Comparison of ENCODE assay signal across 15 cellular contexts in the genomic region with DNA sequence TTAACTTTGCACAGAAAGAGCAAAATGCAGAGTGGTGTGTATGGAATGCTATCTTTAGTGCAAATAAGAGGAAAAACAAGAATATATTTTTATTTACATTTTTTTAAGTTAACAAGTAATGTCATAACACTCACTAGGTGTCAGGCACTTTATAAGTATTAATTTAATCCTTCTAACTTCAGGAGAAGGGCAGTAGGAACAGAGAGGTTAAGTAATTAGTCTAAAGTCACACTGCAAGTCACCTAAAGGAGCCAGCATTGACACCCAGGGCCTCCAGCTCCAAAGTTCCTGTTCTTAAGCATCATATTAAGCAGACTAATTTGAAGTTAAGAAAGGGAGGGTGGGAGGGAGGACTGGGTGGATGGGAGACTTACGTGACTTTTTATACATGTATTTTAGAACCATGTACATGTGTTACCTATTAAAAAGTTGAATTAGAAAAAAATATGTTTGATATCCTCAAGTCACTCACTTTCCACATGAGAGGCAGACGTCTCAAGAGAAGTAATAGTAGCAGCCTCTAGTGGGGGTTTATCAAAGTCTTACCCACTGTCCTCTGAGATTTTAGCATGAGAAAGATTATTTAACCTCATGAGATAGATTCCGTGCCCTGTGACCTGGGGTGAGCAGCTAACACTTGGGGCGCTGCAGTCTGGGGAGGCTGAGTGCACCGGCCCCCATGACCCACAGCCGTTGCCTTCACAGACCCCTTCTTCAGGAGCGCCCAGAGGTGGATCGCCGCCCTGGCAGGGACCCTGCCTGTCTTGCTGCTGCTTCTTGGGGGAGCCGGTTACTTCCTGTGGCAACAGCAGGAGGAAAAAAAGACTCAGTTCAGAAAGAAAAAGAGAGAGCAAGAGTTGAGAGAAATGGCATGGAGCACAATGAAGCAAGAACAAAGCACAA.
"Had no signal": no experiment of that assay in that cellular context is flagged by ENCODE, and none has a peak within 500 bp of the region (broad histone marks: within the 10 kb centered on the region; RNA-seq: fewer than 3 reads in every experiment).

No MANE protein-coding gene starts in this region.

- H3K9me3 ChIP-seq: body of pancreas, spleen had no signal

- DNase-seq: activated B cell treated with CpG ODN at 0.5 μM for 24 hours; activated CD4-positive, alpha-beta T cell treated with anti-CD3 and anti-CD28 coated beads for 48 hours; activated CD8-positive, alpha-beta memory T cell treated with anti-CD3 and anti-CD28 coated beads, Interleukin-2, amount 50 U/mL, for 4 hours; activated effector memory CD4-positive, alpha-beta T cell treated with anti-CD3 and anti-CD28 coated beads, Interleukin-2, amount 50 U/mL, for 16 hours; activated naive CD8-positive, alpha-beta T cell treated with anti-CD3 and anti-CD28 coated beads, Interleukin-2, amount 10 ng/mL, durations not matched to agents 7 days and 5 days; activated T-cell treated with anti-CD3 and anti-CD28 coated beads, Interleukin-2, amount 50 U/mL, for 48 hours; body of pancreas; foreskin melanocyte; hypothalamus; left ventricle myocardium superior; natural killer cell; spleen; stimulated activated CD4-positive, alpha-beta T cell treated with anti-CD3 and anti-CD28 coated beads, Interleukin-4, amount 100 ng/mL, for 4 hours had no signal

- H3K9me3 Mint-ChIP-seq: activated B cell treated with CpG ODN at 0.5 μM for 24 hours; activated naive CD8-positive, alpha-beta T cell treated with anti-CD3 and anti-CD28 coated beads, Interleukin-2, amount 10 ng/mL, durations not matched to agents 7 days and 5 days; natural killer cell; stimulated activated memory B cell treated with anti-CD40 and anti-IgM and Interleukin-4, amounts not matched to agents 10 μg/mL and 1 μg/mL and 100 μg/mL, for 72 hours; T-helper 2 cell treated with Interferon-gamma antibody and Interleukin-4, amounts not matched to agents 5 μg/mL and 100 μg/mL, for 36 hours had no signal

- H3K27me3 Mint-ChIP-seq: activated B cell treated with CpG ODN at 0.5 μM for 24 hours; activated naive CD8-positive, alpha-beta T cell treated with anti-CD3 and anti-CD28 coated beads, Interleukin-2, amount 10 ng/mL, durations not matched to agents 7 days and 5 days; stimulated activated memory B cell treated with anti-CD40 and anti-IgM and Interleukin-4, amounts not matched to agents 10 μg/mL and 1 μg/mL and 100 μg/mL, for 72 hours had no signal

- H3K27me3 ChIP-seq: body of pancreas, spleen had no signal

- H3K27ac ChIP-seq: body of pancreas, spleen had no signal

- H3K4me1 ChIP-seq: body of pancreas had no signal

- H3K4me3 ChIP-seq: body of pancreas, spleen had no signal

- ATAC-seq: body of pancreas; left ventricle myocardium superior; natural killer cell; stimulated activated memory B cell treated with anti-CD40 and anti-IgM and Interleukin-4, amounts not matched to agents 10 μg/mL and 1 μg/mL and 100 μg/mL, for 72 hours had no signal

- H3K27ac Mint-ChIP-seq: activated B cell treated with CpG ODN at 0.5 μM for 24 hours; activated naive CD8-positive, alpha-beta T cell treated with anti-CD3 and anti-CD28 coated beads, Interleukin-2, amount 10 ng/mL, durations not matched to agents 7 days and 5 days; stimulated activated memory B cell treated with anti-CD40 and anti-IgM and Interleukin-4, amounts not matched to agents 10 μg/mL and 1 μg/mL and 100 μg/mL, for 72 hours; T-helper 2 cell treated with Interferon-gamma antibody and Interleukin-4, amounts not matched to agents 5 μg/mL and 100 μg/mL, for 36 hours had no signal

- H3K4me3 Mint-ChIP-seq: activated B cell treated with CpG ODN at 0.5 μM for 24 hours; activated naive CD8-positive, alpha-beta T cell treated with anti-CD3 and anti-CD28 coated beads, Interleukin-2, amount 10 ng/mL, durations not matched to agents 7 days and 5 days; natural killer cell; stimulated activated memory B cell treated with anti-CD40 and anti-IgM and Interleukin-4, amounts not matched to agents 10 μg/mL and 1 μg/mL and 100 μg/mL, for 72 hours; T-helper 2 cell treated with Interferon-gamma antibody and Interleukin-4, amounts not matched to agents 5 μg/mL and 100 μg/mL, for 36 hours had no signal
